Comparison of ENCODE assay signal across 17 cellular contexts in genomic region chr4:21447320-21448055, GRCh38.
DNase-seq lines count a peak whose midpoint lies in the region; ATAC-seq, FAIRE-seq and TF ChIP-seq lines count a peak whose summit lies in the region.
"Had no signal": no experiment of that assay in that cellular context is flagged by ENCODE, and none has a peak within 500 bp of the region (broad histone marks: within the 10 kb centered on the region; RNA-seq: fewer than 3 reads in every experiment).

No MANE protein-coding gene starts in this region.

- in situ Hi-C loops in brain microvascular endothelial cell (cut with HindIII; ENCODE audit: low pct_ligation_motif_present, low sequenced_read_pairs): no loop called here

- H3K4me1 ChIP-seq in KMS-11 (ENCODE audit: low read depth, poor library complexity, severe bottlenecking) (peaks cover 57% of the 10 kb centered on the region), keratinocyte (ENCODE audit: control insufficient read depth, extremely low read depth, insufficient read depth, low read length) (peaks cover 18% of the 10 kb centered on the region)
- H3K4me1 ChIP-seq: stomach, vagina had no signal

- H3K79me2 ChIP-seq in KMS-11 (ENCODE audit: insufficient read depth, low read depth) (no peaks in the 10 kb centered on the region), keratinocyte (ENCODE audit: control insufficient read depth, insufficient read depth, low read length) (no peaks in the 10 kb centered on the region)

- no peaks in the 10 kb centered on the region for H3K9me1 ChIP-seq in keratinocyte (ENCODE audit: control insufficient read depth, extremely low read depth, insufficient read depth, low read length)

- H3K4me2 ChIP-seq in KMS-11: peak overlapping the region; percentile 4; the same call in 1 of the 2 replicates
- peak overlapping the region; percentile 34 for H3K4me2 ChIP-seq in keratinocyte (ENCODE audit: control insufficient read depth, extremely low read depth, insufficient read depth, low read depth, low read length)

- H4K20me1 ChIP-seq in KMS-11 (ENCODE audit: insufficient read depth) (no peaks in the 10 kb centered on the region), keratinocyte (ENCODE audit: control insufficient read depth, extremely low read depth, insufficient read depth, low read length) (no peaks in the 10 kb centered on the region)

- no peak overlapping the region for H3K9ac ChIP-seq in KMS-11
- H3K9ac ChIP-seq in keratinocyte (ENCODE audit: control insufficient read depth, extremely low read depth, insufficient read depth, low read length): no peak overlapping the region

- dilution Hi-C loops in keratinocyte (cut with MboI; ENCODE audit: extremely low pct_ligation_motif_present, low sequenced_read_pairs): no loop called here

- H2AFZ ChIP-seq in KMS-11 (ENCODE audit: low read depth) (no peak overlapping the region), keratinocyte (ENCODE audit: control insufficient read depth, low read length) (no peak overlapping the region)

- H3K4me3 ChIP-seq in KMS-11 (IDR thresholded peaks at IDR 0.05; ENCODE audit: insufficient read depth, low read depth, low read length): no peak overlapping the region
- no peak overlapping the region for H3K4me3 ChIP-seq in brain microvascular endothelial cell (ENCODE audit: low read depth, low read length)
- H3K4me3 ChIP-seq in keratinocyte (ENCODE audit: control insufficient read depth in 2 of 3, extremely low read depth in 1 of 3, insufficient read depth in 2 of 3, low read depth in 1 of 3, low read length in 3 of 3): no peak overlapping the region
- H3K4me3 ChIP-seq: stomach, vagina had no signal

- FAIRE-seq in keratinocyte (lab: Jason Lieb, UNC): peak; percentile 66
- FAIRE-seq: GM12891 had no signal

- DNase-seq in brain microvascular endothelial cell: no peak
- DNase-seq in keratinocyte (ENCODE audit: low read depth, low spot score): no peak
- DNase-seq in SIG-M5 (lab: John Stamatoyannopoulos, UW): no peak
- no peak for DNase-seq in SKM-1 treated with dmso at 0.1 percent for 144 hours (lab: John Stamatoyannopoulos, UW; ENCODE audit: unreplicated experiment)
- no peak for DNase-seq in SK-N-DZ (ENCODE audit: low spot score)
- DNase-seq: CD8-positive, alpha-beta T cell; immature natural killer cell; NCI-H2081 treated with DMSO at 0.1 percent for 48 hours; nephron progenitor cell; stomach had no signal

- H3K9me3 ChIP-seq in keratinocyte (ENCODE audit: control insufficient read depth, low read depth, low read length): no peaks in the 10 kb centered on the region
- H3K9me3 ChIP-seq: stomach, vagina had no signal

- TF ChIP-seq CTCF in C4-2B (conservative IDR thresholded peaks at IDR 0.05): peak; percentile 21; the same call in 1 of the 2 replicates
- TF ChIP-seq CTCF in KMS-11 (conservative IDR thresholded peaks at IDR 0.05; ENCODE audit: low read depth, low read length): no peak
- peak; percentile 32 for TF ChIP-seq CTCF in brain microvascular endothelial cell (IDR thresholded peaks at IDR 0.05; ENCODE audit: low read depth, low read length, missing control alignments)
- TF ChIP-seq CTCF in keratinocyte (optimal IDR thresholded peaks at IDR 0.05 in 1 of 3, IDR thresholded peaks at IDR 0.05 in 1 of 3, conservative IDR thresholded peaks at IDR 0.05 in 1 of 3; ENCODE audit: extremely low read depth in 1 of 3, insufficient read depth in 2 of 3, low read length in 3 of 3): no peak

- H3K27me3 ChIP-seq in KMS-11 (ENCODE audit: insufficient read depth, low read depth) (no peaks in the 10 kb centered on the region), brain microvascular endothelial cell (replicated peaks) (no peaks in the 10 kb centered on the region), keratinocyte (ENCODE audit: control insufficient read depth, extremely low read depth, insufficient read depth, low read length) (no peaks in the 10 kb centered on the region)
- H3K27me3 ChIP-seq: stomach, vagina had no signal

- H3K27ac ChIP-seq in C4-2B (no peak overlapping the region), KMS-11 (no peak overlapping the region; the same call in 1 of the 2 replicates), brain microvascular endothelial cell (no peak overlapping the region), keratinocyte (ENCODE audit: control insufficient read depth, insufficient read depth, low read length) (peak overlapping the region; percentile 26)
- H3K27ac ChIP-seq: stomach, vagina, VCaP had no signal

- no peak for ATAC-seq in GM21786 (IDR thresholded peaks at IDR 0.05; ENCODE audit: unreplicated experiment)
- ATAC-seq: activated T-helper 17 cell treated with anti-CD3 and anti-CD28 coated beads, Interleukin-2, amount 50 U/mL, for 72 hours; CD8-positive, alpha-beta T cell had no signal

- H3K36me3 ChIP-seq in KMS-11 (ENCODE audit: insufficient read depth): no peaks in the 10 kb centered on the region
- no peaks in the 10 kb centered on the region for H3K36me3 ChIP-seq in brain microvascular endothelial cell (replicated peaks)
- no peaks in the 10 kb centered on the region for H3K36me3 ChIP-seq in keratinocyte (ENCODE audit: control insufficient read depth in 2 of 2, extremely low read depth in 1 of 2, insufficient read depth in 2 of 2, low read length in 2 of 2)
- H3K36me3 ChIP-seq: stomach, vagina had no signal

Comparison
In these comparisons a context has a peak if more than half of its experiments do, and no peak if none do; other contexts are left out.
1. CTCF ChIP-seq: peak in C4-2B (single experiment) and brain microvascular endothelial cell (single experiment); none in KMS-11 (single experiment) and keratinocyte (0 of 3).